ENCODE assay signal across 8 cellular contexts in the genomic region with DNA sequence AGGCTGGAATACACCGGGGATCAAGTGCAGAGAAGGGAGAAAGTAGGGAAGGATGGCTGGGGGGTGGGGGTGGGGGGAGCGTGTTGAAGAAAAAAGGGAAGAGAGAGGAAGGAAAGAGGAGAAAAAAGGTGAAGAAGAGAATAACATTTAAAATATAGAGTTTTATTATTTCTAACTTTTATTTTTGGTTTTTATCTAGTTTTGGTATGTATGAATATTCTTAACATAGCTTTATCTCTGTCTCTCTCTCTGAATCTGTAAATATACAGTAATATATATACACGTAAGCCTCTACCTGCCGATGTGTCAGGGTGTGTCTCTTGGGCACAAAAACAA. TPM values are rescaled to one million over a fixed set of nuclear protein-coding genes. Genes with fewer than 3 reads are reported as not detected.
DNase-seq lines count a peak whose midpoint lies in the region; ATAC-seq and TF ChIP-seq lines count a peak whose summit lies in the region.

No MANE protein-coding gene starts in this region.

- H3K4me3 Mint-ChIP-seq in activated CD8-positive, alpha-beta T cell treated with anti-CD3 and anti-CD28 coated beads for 36 hours: peak overlapping the region; percentile 89

- H3K27me3 ChIP-seq in foreskin keratinocyte: no peaks in the 10 kb centered on the region
- H3K27me3 ChIP-seq in spleen (replicated peaks in 1 of 7): no peaks in the 10 kb centered on the region

- no peaks in the 10 kb centered on the region for H3K36me3 Mint-ChIP-seq in activated CD8-positive, alpha-beta T cell treated with anti-CD3 and anti-CD28 coated beads for 36 hours (ENCODE audit: low read depth)

- intact Hi-C loops in activated CD8-positive, alpha-beta T cell treated with anti-CD3 and anti-CD28 coated beads for 36 hours (cut with micrococcal nuclease): loop anchor here (2.0 to 5.0 kb wide), 2 partner anchors 46 to 104 kb away; no protein-coding TSS in a partner anchor
- intact Hi-C loops in spleen (cut with DNase I; ENCODE audit: low total_unique reads): loop anchor here (5.0 kb wide), 1 partner anchor 46 kb away; no protein-coding TSS in a partner anchor

- no peaks in the 10 kb centered on the region for H3K9me3 Mint-ChIP-seq in activated CD8-positive, alpha-beta T cell treated with anti-CD3 and anti-CD28 coated beads for 36 hours

- H3K27ac Mint-ChIP-seq in activated CD8-positive, alpha-beta T cell treated with anti-CD3 and anti-CD28 coated beads for 36 hours: peak overlapping the region; percentile 92

- CTCF ChIA-PET in HEK293T (lab: Yijun Ruan, JAX): interaction anchor here (0.6 to 2.2 kb wide), 7 partner anchors 10 to 378 kb away, joined by 3 to 6 read pairs (median 3); no protein-coding TSS in a partner anchor
- CTCF ChIA-PET in activated CD8-positive, alpha-beta T cell treated with anti-CD3 and anti-CD28 coated beads for 36 hours (lab: Charles Lee): interaction anchor here (0.7 to 7.3 kb wide), 20 partner anchors 9 to 106 kb away, joined by 3 to 70 read pairs (median 6); a partner anchor contains a TSS

- peaks cover 5% of the 10 kb centered on the region for H3K4me1 ChIP-seq in foreskin keratinocyte
- H3K4me1 ChIP-seq in spleen: peaks cover 12 to 49% (median 39%) of the 10 kb centered on the region in 6 donors

- peak overlapping the region in 6 of 8 donors; percentile 61 to 76 (median 70) for H3K4me3 ChIP-seq in spleen

- no peak for TF ChIP-seq POLR2A in spleen (IDR thresholded peaks at IDR 0.05)

- POLR2A ChIA-PET in HEK293T (lab: Yijun Ruan, JAX): interaction anchor here (0.9 kb wide), 1 partner anchor 9 kb away, joined by 3 read pairs; no protein-coding TSS in a partner anchor
- POLR2A ChIA-PET in activated CD8-positive, alpha-beta T cell treated with anti-CD3 and anti-CD28 coated beads for 36 hours (lab: Charles Lee): interaction anchor here (0.6 to 2.8 kb wide), 7 partner anchors 9 to 431 kb away, joined by 3 to 15 read pairs (median 3); no protein-coding TSS in a partner anchor

- no peaks in the 10 kb centered on the region for H3K36me3 ChIP-seq in spleen

- TF ChIP-seq CTCF in activated CD8-positive, alpha-beta T cell treated with anti-CD3 and anti-CD28 coated beads for 36 hours (IDR thresholded peaks at IDR 0.05): peak; percentile 63
- no peak for TF ChIP-seq CTCF in foreskin keratinocyte (conservative IDR thresholded peaks at IDR 0.05)
- peak in 3 of 11 experiments; percentile 3 to 57 (median 23) for TF ChIP-seq CTCF in spleen (IDR thresholded peaks at IDR 0.05 in 8 of 11, conservative IDR thresholded peaks at IDR 0.05 in 3 of 11)

- H3K9me3 ChIP-seq in spleen: no peaks in the 10 kb centered on the region

- ATAC-seq in activated CD8-positive, alpha-beta T cell treated with anti-CD3 and anti-CD28 coated beads for 36 hours: no peak
- ATAC-seq in foreskin keratinocyte (no peak), GM21360 (IDR thresholded peaks at IDR 0.05; ENCODE audit: unreplicated experiment) (no peak)

- DNase-seq in HEK293T (ENCODE audit: extremely low spot score): no peak
- no peak for DNase-seq in activated CD8-positive, alpha-beta T cell treated with anti-CD3 and anti-CD28 coated beads for 36 hours
- DNase-seq in foreskin keratinocyte: no peak
- DNase-seq in spleen: no peak
- no peak for DNase-seq in AG08395 (ENCODE audit: low spot score)
- DNase-seq in NCI-H1048 (lab: John Stamatoyannopoulos, UW): no peak
- no peak for DNase-seq in NCI-H345 treated with DMSO at 0.1 percent for 48 hours (lab: John Stamatoyannopoulos, UW; ENCODE audit: unreplicated experiment)

- WGBS in spleen, 5 donors: 18 to 33% (median 19%) methylated on average over 4 of the region's 4 CpGs

- H3K27me3 Mint-ChIP-seq in activated CD8-positive, alpha-beta T cell treated with anti-CD3 and anti-CD28 coated beads for 36 hours: no peaks in the 10 kb centered on the region

- H3K27ac ChIP-seq in foreskin keratinocyte: peak overlapping the region; percentile 9
- H3K27ac ChIP-seq in spleen: peak overlapping the region; percentile 89 to 96 (median 94)

- peaks cover 26% of the 10 kb centered on the region for H3K4me1 Mint-ChIP-seq in activated CD8-positive, alpha-beta T cell treated with anti-CD3 and anti-CD28 coated beads for 36 hours (ENCODE audit: low read depth)

TF ChIP-seq in HEK293T, 16 proteins besides CTCF, POLR2A, EP300 and RAD21:
- TF ChIP-seq TARDBP (IDR thresholded peaks at IDR 0.05): no peak
- TF ChIP-seq ELF4 (IDR thresholded peaks at IDR 0.05): no peak
- no peak for TF ChIP-seq FOXM1 (IDR thresholded peaks at IDR 0.05; ENCODE audit: borderline replicate concordance)
- TF ChIP-seq L3MBTL2 (conservative IDR thresholded peaks at IDR 0.05): 0 out of 2 replicates have a peak, but pooled peaks have one; percentile 33
- TF ChIP-seq FOXK2 (IDR thresholded peaks at IDR 0.05): no peak
- no peak for TF ChIP-seq ARNT (IDR thresholded peaks at IDR 0.05)
- no peak for TF ChIP-seq HDGF (IDR thresholded peaks at IDR 0.05; ENCODE audit: borderline replicate concordance)
- no peak for TF ChIP-seq NFRKB (IDR thresholded peaks at IDR 0.05)

RNA-seq across cellular contexts. Expression of a gene that starts 30.0 kb away (rescaled TPM):
- total RNA-seq in activated CD8-positive, alpha-beta T cell treated with anti-CD3 and anti-CD28 coated beads for 36 hours: 100 to 1,000 TPM; 172 TPM
- total RNA-seq in foreskin keratinocyte (35.3 and 55.5 TPM in 2 replicates), spleen (100 to 1,000 TPM; 402 to 532 (median 496) TPM)
- polyA plus RNA-seq in foreskin keratinocyte (36.6 and 54.5 TPM in 2 replicates), spleen (100 to 1,000 TPM; 501 to 663 (median 577) TPM)
